In the genomic region with DNA sequence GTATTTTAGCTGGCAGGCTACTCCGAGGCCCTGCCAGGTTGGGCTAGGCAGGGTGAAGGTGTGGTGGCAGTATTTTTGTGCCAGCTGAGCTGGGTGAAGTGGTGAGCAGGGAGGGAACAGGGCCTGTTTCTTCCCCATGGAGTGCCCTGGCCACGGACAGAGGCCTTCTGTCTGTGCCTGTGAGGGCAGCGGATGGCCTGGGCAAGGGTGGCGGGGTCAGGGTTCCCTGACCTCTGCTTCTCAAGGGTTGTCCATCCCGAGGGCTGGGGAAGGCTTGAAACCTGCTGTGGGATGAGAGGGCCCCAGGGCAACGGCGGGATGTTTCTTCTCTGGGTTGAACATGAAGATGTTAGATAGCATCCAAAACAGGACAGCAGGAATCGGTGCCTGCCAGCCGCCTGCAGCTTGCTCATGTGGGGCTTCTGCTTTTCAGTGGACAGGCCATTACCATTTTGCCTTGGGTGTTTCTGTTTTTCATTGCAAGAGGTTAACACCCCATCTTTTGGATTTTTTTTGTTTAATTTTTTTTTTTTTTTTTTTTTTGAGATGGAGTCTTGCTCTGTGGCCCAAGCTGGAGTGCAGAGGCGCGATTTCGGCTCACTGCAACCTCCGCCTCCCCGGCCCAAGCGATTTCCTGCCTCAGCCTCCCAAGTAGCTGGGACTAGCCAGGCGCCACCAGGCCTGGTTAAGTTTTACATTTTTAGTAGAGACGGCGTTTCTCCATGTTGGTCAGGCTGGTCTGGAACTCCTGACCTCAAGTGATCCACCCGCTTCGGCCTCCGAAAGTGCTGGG, we compare ENCODE assay signal across 10 cellular contexts.
A peak's percentile ranks its signal among the peaks of the same experiment; 100 is the strongest.
DNase-seq lines count a peak whose midpoint lies in the region; ATAC-seq and TF ChIP-seq lines count a peak whose summit lies in the region.
"Had no signal": no experiment of that assay in that cellular context is flagged by ENCODE, and none has a peak within 500 bp of the region (broad histone marks: within the 10 kb centered on the region; RNA-seq: fewer than 3 reads in every experiment).

No MANE protein-coding gene starts in this region.

- H2AFZ ChIP-seq in DND-41 (ENCODE audit: low read depth, low read length) (no peak overlapping the region), Loucy (ENCODE audit: low read length) (no peak overlapping the region)

- H3K27me3 ChIP-seq in DND-41 (ENCODE audit: insufficient read depth, low read length, poor library complexity) (no peaks in the 10 kb centered on the region), Loucy (ENCODE audit: insufficient read depth, low read length, poor library complexity, severe bottlenecking) (no peaks in the 10 kb centered on the region)

- H3K36me3 ChIP-seq in DND-41 (ENCODE audit: insufficient read depth, low read length) (peaks cover 69% of the 10 kb centered on the region), Loucy (ENCODE audit: insufficient read depth, low read length) (peaks cover 3% of the 10 kb centered on the region; the same call in 1 of the 2 replicates)

- H3K4me1 ChIP-seq in DND-41 (ENCODE audit: insufficient read depth, low read length): peaks cover 41% of the 10 kb centered on the region
- peaks cover 33% of the 10 kb centered on the region for H3K4me1 ChIP-seq in Loucy (ENCODE audit: insufficient read depth, low read length, poor library complexity, severe bottlenecking)

- H3K4me3 Mint-ChIP-seq in nephron progenitor cell: peak overlapping the region; percentile 15

- H3K27ac ChIP-seq in DND-41 (ENCODE audit: low read length): no peak overlapping the region

- H3K4me3 ChIP-seq in DND-41 (ENCODE audit: low read depth in 1 of 2, low read length in 2 of 2): 0 out of 4 replicates have a peak overlapping the region, but pooled peaks of 1 of the 2 experiments have one; percentile 5
- peak overlapping the region; percentile 91 for H3K4me3 ChIP-seq in Loucy (ENCODE audit: low read length, poor library complexity, severe bottlenecking)

- H3K27me3 Mint-ChIP-seq in nephron progenitor cell (ENCODE audit: low read depth, poor library complexity): peaks cover 7% of the 10 kb centered on the region

- ATAC-seq in DND-41 (ENCODE audit: insufficient read depth, low read depth): no peak

- H3K4me2 ChIP-seq in DND-41 (ENCODE audit: insufficient read depth, low read length) (peak overlapping the region; percentile 96), Loucy (ENCODE audit: low read depth, low read length, poor library complexity, severe bottlenecking) (peak overlapping the region; percentile 100)

- H3K79me2 ChIP-seq in DND-41 (ENCODE audit: insufficient read depth, low read length): peaks cover 91% of the 10 kb centered on the region
- H3K79me2 ChIP-seq in Loucy (ENCODE audit: insufficient read depth, low read length): peaks cover 91% of the 10 kb centered on the region

- H4K20me1 ChIP-seq in DND-41 (ENCODE audit: insufficient read depth, low read length) (peaks cover 71% of the 10 kb centered on the region), Loucy (ENCODE audit: insufficient read depth, low read length, poor library complexity, severe bottlenecking) (peaks cover 69% of the 10 kb centered on the region)

- H3K9me3 Mint-ChIP-seq in nephron progenitor cell: peaks cover 18% of the 10 kb centered on the region

- DNase-seq in DND-41 (no peak), cerebellar cortex (ENCODE audit: low spot score) (peak; percentile 34), nephron progenitor cell (no peak), NCI-H2107 (lab: John Stamatoyannopoulos, UW) (no peak), NCI-H128 (lab: John Stamatoyannopoulos, UW; ENCODE audit: unreplicated experiment) (no peak), NCI-H2227 treated with DMSO at 0.1 percent for 48 hours (lab: John Stamatoyannopoulos, UW) (no peak), inferior parietal cortex (ENCODE audit: extremely low spot score) (no peak)
- DNase-seq: DMS 273 treated with DMSO at 0.1 percent for 48 hours, NCI-H510A had no signal

- peaks cover 39% of the 10 kb centered on the region for H3K4me1 Mint-ChIP-seq in nephron progenitor cell

- H3F3A ChIP-seq in Loucy (ENCODE audit: low read depth): no peaks in the 10 kb centered on the region

- TF ChIP-seq CTCF in DND-41 (IDR thresholded peaks at IDR 0.05; ENCODE audit: borderline replicate concordance, extremely low read depth, low read length, poor library complexity, severe bottlenecking) (no peak), Loucy (conservative IDR thresholded peaks at IDR 0.05; ENCODE audit: low read length) (no peak), nephron progenitor cell (IDR thresholded peaks at IDR 0.05) (no peak)

- H3K9me2 ChIP-seq in Loucy (replicated peaks; ENCODE audit: low read depth, low read length): no peaks in the 10 kb centered on the region

- peak overlapping the region; percentile 89 for H3K27ac Mint-ChIP-seq in nephron progenitor cell

- H3K36me3 Mint-ChIP-seq in nephron progenitor cell (ENCODE audit: low read depth): peaks cover 39% of the 10 kb centered on the region

- H3K9me3 ChIP-seq in DND-41 (ENCODE audit: insufficient read depth, low read length, severe bottlenecking) (no peaks in the 10 kb centered on the region), Loucy (ENCODE audit: insufficient read depth, low read depth, low read length) (no peaks in the 10 kb centered on the region)

- H3K9ac ChIP-seq in DND-41 (ENCODE audit: low read depth, low read length): 0 out of 2 replicates have a peak overlapping the region, but pooled peaks have one; percentile 98
- H3K9ac ChIP-seq in Loucy (ENCODE audit: low read depth, low read length, poor library complexity, severe bottlenecking): peak overlapping the region; percentile 93
